Comparison of ENCODE assay signal across 19 cellular contexts in genomic region chr2:120983344-120983743, GRCh38.
A peak's percentile ranks its signal among the peaks of the same experiment; 100 is the strongest.
DNase-seq lines count a peak whose midpoint lies in the region; ATAC-seq and TF ChIP-seq lines count a peak whose summit lies in the region.
"Had no signal": no experiment of that assay in that cellular context is flagged by ENCODE, and none has a peak within 500 bp of the region (broad histone marks: within the 10 kb centered on the region; RNA-seq: fewer than 3 reads in every experiment).

No MANE protein-coding gene starts in this region.

- H3K9ac ChIP-seq in neuronal stem cell (ENCODE audit: low read depth, low read length, poor library complexity) = no peak overlapping the region

- no peak overlapping the region for H3K4me2 ChIP-seq in neuronal stem cell (ENCODE audit: insufficient read depth, low read length, poor library complexity, severe bottlenecking)

- H3K4me1 ChIP-seq in SJCRH30 = peaks cover 41% of the 10 kb centered on the region
- no peaks in the 10 kb centered on the region for H3K4me1 ChIP-seq in neuronal stem cell (ENCODE audit: control insufficient read depth in 2 of 2, insufficient read depth in 1 of 2, low read depth in 1 of 2, low read length in 2 of 2)
- H3K4me1 ChIP-seq: adrenal gland, Peyer's patch, upper lobe of left lung had no signal

- H4K8ac ChIP-seq in neuronal stem cell (ENCODE audit: low read depth, low read length) = no peak overlapping the region

- H2BK12ac ChIP-seq in neuronal stem cell (ENCODE audit: low read length) = no peak overlapping the region

- H2BK15ac ChIP-seq in neuronal stem cell (ENCODE audit: low read length) = no peak overlapping the region

- CTCF ChIA-PET in AG04450 (lab: Charles Lee) = no interaction called here

- H3K27ac ChIP-seq in AG04450 (ENCODE audit: low read depth, low read length) (no peak overlapping the region), SJCRH30 (peak overlapping the region; percentile 75), neuronal stem cell (replicated peaks; ENCODE audit: low read length) (no peak overlapping the region)
- H3K27ac ChIP-seq: adrenal gland, Peyer's patch, upper lobe of left lung had no signal

- H3K4me3 ChIP-seq in AG04450 (ENCODE audit: low read depth, low read length) (no peak overlapping the region), SJCRH30 (no peak overlapping the region), neuronal stem cell (ENCODE audit: low read length in 2 of 2) (no peak overlapping the region)
- H3K4me3 ChIP-seq: adrenal gland, Peyer's patch, upper lobe of left lung had no signal

- whole genome bisulfite sequencing in neuronal stem cell (ENCODE audit: extremely low coverage in 2 of 2, insufficient read length in 2 of 2, insufficient replicate concordance in 1 of 2), 2 donors = no CpG with 5 or more reads among the region's 6 CpGs

- no peak for TF ChIP-seq CTCF in AG04450 (IDR thresholded peaks at IDR 0.05; ENCODE audit: low read depth, low read length)

- H3K23ac ChIP-seq in neuronal stem cell (ENCODE audit: low read depth, low read length, poor library complexity) = no peak overlapping the region

- no peak overlapping the region for H2AFZ ChIP-seq in neuronal stem cell (ENCODE audit: low read length)

- H3K4ac ChIP-seq in neuronal stem cell (ENCODE audit: low read length) = no peak overlapping the region

- H3K36me3 ChIP-seq in SJCRH30 (peaks cover 27% of the 10 kb centered on the region), neuronal stem cell (replicated peaks in 1 of 2; ENCODE audit: control insufficient read depth in 2 of 2, insufficient read depth in 2 of 2, low read length in 2 of 2) (peaks cover 59 to 97% of the 10 kb centered on the region in 2 donors)

- H3K14ac ChIP-seq in neuronal stem cell (ENCODE audit: low read length) = no peak overlapping the region

- H3K9me3 ChIP-seq in AG04450 (ENCODE audit: control insufficient read depth, insufficient read depth, low read length) (no peaks in the 10 kb centered on the region; the same call in none of the 2 replicates), SJCRH30 (replicated peaks) (0 out of 2 replicates have a peak, but pooled peaks cover 2% of the 10 kb centered on the region), neuronal stem cell (replicated peaks in 1 of 2; ENCODE audit: control insufficient read depth in 2 of 2, insufficient read depth in 1 of 2, low read depth in 1 of 2, low read length in 2 of 2) (peaks cover 5 to 11% of the 10 kb centered on the region in 2 donors)
- H3K9me3 ChIP-seq: adrenal gland, Peyer's patch, upper lobe of left lung had no signal

- POLR2A ChIA-PET in AG04450 (lab: Yijun Ruan, JAX) = interaction anchor here (0.6 to 1.1 kb wide), 2 partner anchors 72 to 157 kb away, joined by 3 to 7 read pairs; no protein-coding TSS in a partner anchor

- H2AK5ac ChIP-seq in neuronal stem cell (ENCODE audit: low read depth, low read length) = no peak overlapping the region

- H3K27me3 ChIP-seq in AG04450 (ENCODE audit: control insufficient read depth, insufficient read depth, low read length) (no peaks in the 10 kb centered on the region), SJCRH30 (no peaks in the 10 kb centered on the region), neuronal stem cell (ENCODE audit: control insufficient read depth in 3 of 3, insufficient read depth in 3 of 3, low read depth in 1 of 3, low read length in 3 of 3) (no peaks in the 10 kb centered on the region)
- H3K27me3 ChIP-seq: adrenal gland, Peyer's patch, upper lobe of left lung had no signal

- no peak overlapping the region for H3K18ac ChIP-seq in neuronal stem cell (ENCODE audit: low read length)

- DNase-seq in AG04450 (ENCODE audit: low read depth, low spot score) (peak; percentile 45), COLO668 (lab: John Stamatoyannopoulos, UW; ENCODE audit: unreplicated experiment) (peak; percentile 89), SJCRH30 (peak; percentile 98 to 99), myocyte (ENCODE audit: low read depth) (peak; percentile 87), NCI-H2081 treated with DMSO at 0.1 percent for 48 hours (lab: John Stamatoyannopoulos, UW) (no peak), neuronal stem cell (ENCODE audit: low spot score) (no peak)
- DNase-seq in effector CD4-positive, alpha-beta T cell = no peak
- DNase-seq: activated B cell treated with CpG ODN at 0.5 μM for 24 hours; activated CD4-positive, alpha-beta memory T cell treated with anti-CD3 and anti-CD28 coated beads, Interleukin-2, amount 10 ng/mL, durations not matched to agents 7 days and 5 days; activated gamma-delta T cell; activated T-cell treated with anti-CD3 and anti-CD28 coated beads for 4 hours; adrenal gland; CD8-positive, alpha-beta memory T cell; islet precursor cell; NCI-H2227 treated with DMSO at 0.1 percent for 48 hours; stimulated activated CD4-positive, alpha-beta T cell treated with anti-CD3 and anti-CD28 coated beads, Interleukin-12 subunit alpha, Interleukin-12 subunit beta, amount 100 ng/mL, for 4 hours had no signal

- no peak overlapping the region for H2BK5ac ChIP-seq in neuronal stem cell (ENCODE audit: low read length)

- no peak overlapping the region for H4K91ac ChIP-seq in neuronal stem cell (ENCODE audit: low read depth, low read length, poor library complexity)

- no peak for ATAC-seq in HG02852 (IDR thresholded peaks at IDR 0.05; ENCODE audit: unreplicated experiment)

- no peak overlapping the region for H2BK120ac ChIP-seq in neuronal stem cell (ENCODE audit: low read depth, low read length)

- peaks cover 3% of the 10 kb centered on the region for H3K79me1 ChIP-seq in neuronal stem cell (ENCODE audit: low read depth, low read length)

Comparison
In these comparisons a context has a peak if more than half of its experiments do, and no peak if none do; other contexts are left out.
1. DNase-seq: peak in AG04450 (single experiment), COLO668 (single experiment), SJCRH30 (2 of 2) and myocyte (single experiment); none in effector CD4-positive, alpha-beta T cell (single experiment), NCI-H2081 treated with DMSO at 0.1 percent for 48 hours (single experiment) and neuronal stem cell (single experiment).